Comparison of ENCODE assay signal across 8 cellular contexts in the genomic region with DNA sequence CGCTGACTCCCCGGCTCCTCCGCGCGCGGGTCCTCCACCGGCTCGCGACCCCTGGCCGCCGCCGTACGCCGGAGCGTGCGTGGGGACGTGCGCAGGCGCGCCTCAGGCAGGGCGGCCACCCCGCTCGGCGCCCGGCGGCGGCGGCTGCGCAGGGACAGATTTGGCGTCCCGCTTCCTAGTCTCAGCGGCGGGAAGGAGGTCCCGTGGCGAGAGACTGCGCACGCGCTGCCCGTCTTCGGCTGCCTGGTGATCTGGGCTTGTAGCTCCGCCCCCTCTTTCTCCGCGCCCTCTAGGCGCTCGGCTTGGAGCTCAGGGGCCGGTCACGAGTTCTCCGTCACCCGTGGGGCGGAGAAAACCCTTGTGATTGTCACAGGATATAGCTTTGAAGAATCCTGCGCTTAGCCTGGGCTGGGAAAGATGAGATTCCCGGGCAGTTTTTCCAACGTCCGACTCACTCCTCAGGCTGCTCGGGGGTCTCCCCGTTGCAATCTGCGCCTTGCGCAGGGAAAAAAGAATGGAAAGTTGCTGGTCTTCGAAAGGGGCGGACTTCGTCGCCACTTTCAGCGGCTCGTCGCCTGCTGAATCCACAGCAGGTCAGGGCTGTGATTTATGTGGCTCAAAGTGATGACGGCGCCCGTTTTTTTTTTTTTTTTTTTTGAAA. TPM values are rescaled to one million over a fixed set of nuclear protein-coding genes. Genes with fewer than 3 reads are reported as not detected.
A peak's percentile ranks its signal among the peaks of the same experiment; 100 is the strongest.
DNase-seq lines count a peak whose midpoint lies in the region; ATAC-seq lines count a peak whose summit lies in the region.

A gene with protein sequence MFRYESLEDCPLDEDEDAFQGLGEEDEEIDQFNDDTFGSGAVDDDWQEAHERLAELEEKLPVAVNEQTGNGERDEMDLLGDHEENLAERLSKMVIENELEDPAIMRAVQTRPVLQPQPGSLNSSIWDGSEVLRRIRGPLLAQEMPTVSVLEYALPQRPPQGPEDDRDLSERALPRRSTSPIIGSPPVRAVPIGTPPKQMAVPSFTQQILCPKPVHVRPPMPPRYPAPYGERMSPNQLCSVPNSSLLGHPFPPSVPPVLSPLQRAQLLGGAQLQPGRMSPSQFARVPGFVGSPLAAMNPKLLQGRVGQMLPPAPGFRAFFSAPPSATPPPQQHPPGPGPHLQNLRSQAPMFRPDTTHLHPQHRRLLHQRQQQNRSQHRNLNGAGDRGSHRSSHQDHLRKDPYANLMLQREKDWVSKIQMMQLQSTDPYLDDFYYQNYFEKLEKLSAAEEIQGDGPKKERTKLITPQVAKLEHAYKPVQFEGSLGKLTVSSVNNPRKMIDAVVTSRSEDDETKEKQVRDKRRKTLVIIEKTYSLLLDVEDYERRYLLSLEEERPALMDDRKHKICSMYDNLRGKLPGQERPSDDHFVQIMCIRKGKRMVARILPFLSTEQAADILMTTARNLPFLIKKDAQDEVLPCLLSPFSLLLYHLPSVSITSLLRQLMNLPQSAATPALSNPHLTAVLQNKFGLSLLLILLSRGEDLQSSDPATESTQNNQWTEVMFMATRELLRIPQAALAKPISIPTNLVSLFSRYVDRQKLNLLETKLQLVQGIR (minus strand): TSS at position 88 of the 661 bp plus-strand sequence. CDS start 142 bp downstream, outside the sequence.

- H3K27me3 Mint-ChIP-seq in dendritic cell treated with granulocyte-macrophage colony-stimulating factor and Interleukin-4, amounts not matched to agents 40 ng/mL and 50 ng/mL, for 4 days = no peaks in the 10 kb centered on the region

- peak; percentile 88 to 99 (median 97) for DNase-seq in C1 segment of cervical spinal cord (lab: John Stamatoyannopoulos, UW)
- peak; percentile 96 for DNase-seq in NCI-H748 treated with DMSO at 0.1 percent for 48 hours (lab: John Stamatoyannopoulos, UW)
- peak; percentile 93 to 97 for DNase-seq in activated CD4-positive, alpha-beta T cell treated with anti-CD3 and anti-CD28 coated beads, Interleukin-2, amount 50 U/mL, for 24 hours (ENCODE audit: low read depth in 1 of 2, low spot score in 1 of 2)
- DNase-seq in left lobe of liver (ENCODE audit: low spot score) = peak; percentile 100
- DNase-seq in stimulated activated CD4-positive, alpha-beta T cell treated with anti-CD3 and anti-CD28 coated beads, Interleukin-2, amount 100 ng/mL, for 4 hours (ENCODE audit: low read depth) = peak; percentile 98

- H3K4me1 Mint-ChIP-seq in dendritic cell treated with granulocyte-macrophage colony-stimulating factor and Interleukin-4, amounts not matched to agents 40 ng/mL and 50 ng/mL, for 4 days (ENCODE audit: low read depth) = peaks cover 39% of the 10 kb centered on the region

- peak; percentile 92 for ATAC-seq in GM19372 (IDR thresholded peaks at IDR 0.05; ENCODE audit: low read depth, unreplicated experiment)
- ATAC-seq in HG03558 (IDR thresholded peaks at IDR 0.05; ENCODE audit: extremely low read depth, unreplicated experiment) = peak; percentile 88
- peak; percentile 86 for ATAC-seq in left lobe of liver

- peak within 1 kb of the TSS; percentile 90 for H3K4me3 Mint-ChIP-seq in dendritic cell treated with granulocyte-macrophage colony-stimulating factor and Interleukin-4, amounts not matched to agents 40 ng/mL and 50 ng/mL, for 4 days

- H3K36me3 Mint-ChIP-seq in dendritic cell treated with granulocyte-macrophage colony-stimulating factor and Interleukin-4, amounts not matched to agents 40 ng/mL and 50 ng/mL, for 4 days (ENCODE audit: low read depth) = peaks cover 44% of the 10 kb centered on the region

- intact Hi-C loops in dendritic cell treated with granulocyte-macrophage colony-stimulating factor and Interleukin-4, amounts not matched to agents 40 ng/mL and 50 ng/mL, for 4 days (cut with micrococcal nuclease) = loop anchor here (1.0 to 5.0 kb wide), 2 partner anchors 53 to 107 kb away; no protein-coding TSS in a partner anchor

- H3K9me3 Mint-ChIP-seq in dendritic cell treated with granulocyte-macrophage colony-stimulating factor and Interleukin-4, amounts not matched to agents 40 ng/mL and 50 ng/mL, for 4 days = no peaks in the 10 kb centered on the region

- H3K27ac Mint-ChIP-seq in dendritic cell treated with granulocyte-macrophage colony-stimulating factor and Interleukin-4, amounts not matched to agents 40 ng/mL and 50 ng/mL, for 4 days = peak within 1 kb of the TSS; percentile 100

RNA-seq across cellular contexts. Expression of the gene that starts here (rescaled TPM):
- 16.7 TPM for total RNA-seq in left lobe of liver

Comparison
In these comparisons a context has a peak if more than half of its experiments do, and no peak if none do; other contexts are left out.
1. Peak in every context shown above with its lines: DNase-seq and ATAC-seq.